8 cellular contexts compared by ENCODE assay signal in genomic region chr11:554428-554823, GRCh38. TPM values are rescaled to one million over a fixed set of nuclear protein-coding genes. Genes with fewer than 3 reads are reported as not detected.
DNase-seq lines count a peak whose midpoint lies in the region; ATAC-seq and TF ChIP-seq lines count a peak whose summit lies in the region.

No MANE protein-coding gene starts in this region.

- H3K9me3 ChIP-seq in heart right ventricle (no peaks in the 10 kb centered on the region), right lobe of liver (no peaks in the 10 kb centered on the region), vagina (no peaks in the 10 kb centered on the region)

- peaks cover 31 to 92% (median 76%) of the 10 kb centered on the region in 7 donors for H3K27me3 ChIP-seq in heart right ventricle
- H3K27me3 ChIP-seq in right lobe of liver, result no peaks in the 10 kb centered on the region
- peaks cover 14% of the 10 kb centered on the region for H3K27me3 ChIP-seq in vagina

- H3K4me3 Mint-ChIP-seq in activated T-helper 17 cell treated with anti-CD3 and anti-CD28 coated beads, Interleukin-2, amount 50 U/mL, for 72 hours, result peak overlapping the region; percentile 17

- H3K27ac Mint-ChIP-seq in activated T-helper 17 cell treated with anti-CD3 and anti-CD28 coated beads, Interleukin-2, amount 50 U/mL, for 72 hours, result no peak overlapping the region

- TF ChIP-seq CTCF in heart right ventricle (IDR thresholded peaks at IDR 0.05) (no peak), right lobe of liver (IDR thresholded peaks at IDR 0.05) (no peak), vagina (IDR thresholded peaks at IDR 0.05) (no peak)

- H3K27ac ChIP-seq in heart right ventricle, result no peak overlapping the region
- H3K27ac ChIP-seq in right lobe of liver, result no peak overlapping the region
- no peak overlapping the region for H3K27ac ChIP-seq in vagina

- H3K4me3 ChIP-seq in heart right ventricle (peak overlapping the region in 7 of 10 donors; percentile 11 to 44 (median 25)), right lobe of liver (peak overlapping the region; percentile 16 to 33 (median 26)), vagina (peak overlapping the region; percentile 30 to 32)

- no peak for ATAC-seq in heart right ventricle
- no peak for ATAC-seq in Right ventricle myocardium superior (ENCODE audit: poor library complexity)
- no peak for ATAC-seq in activated T-helper 17 cell treated with anti-CD3 and anti-CD28 coated beads, Interleukin-2, amount 50 U/mL, for 72 hours (replicated peaks)
- ATAC-seq in right lobe of liver, result peak in 2 of 4 donors; percentile 1 to 2
- no peak for ATAC-seq in GM18505 (IDR thresholded peaks at IDR 0.05; ENCODE audit: unreplicated experiment)

- H3K4me1 Mint-ChIP-seq in activated T-helper 17 cell treated with anti-CD3 and anti-CD28 coated beads, Interleukin-2, amount 50 U/mL, for 72 hours, result no peaks in the 10 kb centered on the region

- H3K4me1 ChIP-seq in heart right ventricle, result peaks cover 3 to 18% (median 13%) of the 10 kb centered on the region in 9 donors
- H3K4me1 ChIP-seq in right lobe of liver, result peaks cover 0 to 14% (median 2%) of the 10 kb centered on the region in 4 donors
- H3K4me1 ChIP-seq in vagina, result peaks cover 20% of the 10 kb centered on the region

- no peaks in the 10 kb centered on the region for H3K36me3 Mint-ChIP-seq in activated T-helper 17 cell treated with anti-CD3 and anti-CD28 coated beads, Interleukin-2, amount 50 U/mL, for 72 hours (ENCODE audit: low read depth)

- intact Hi-C loops in heart right ventricle (cut with DNase I), result loop anchor here in 4 of 10 donors (2.0 to 5.0 kb wide), 3 partner anchors 168 to 174 kb away; no protein-coding TSS in a partner anchor
- intact Hi-C loops in Right ventricle myocardium superior (cut with DNase I), result loop anchor here (10.0 kb wide), 1 partner anchor 170 kb away; no protein-coding TSS in a partner anchor
- intact Hi-C loops in right lobe of liver (cut with DNase I), result loop anchor here in 1 of 2 donors (10.0 kb wide), 1 partner anchor 200 kb away; no protein-coding TSS in a partner anchor
- intact Hi-C loops in vagina (cut with DNase I), result loop anchor here (10.0 kb wide), 1 partner anchor 170 kb away; no protein-coding TSS in a partner anchor

- no peaks in the 10 kb centered on the region for H3K9me3 Mint-ChIP-seq in activated T-helper 17 cell treated with anti-CD3 and anti-CD28 coated beads, Interleukin-2, amount 50 U/mL, for 72 hours

- WGBS in heart right ventricle, 2 donors, result 22 to 23% methylated on average over 21 of the region's 21 CpGs
- WGBS in right lobe of liver (ENCODE audit: insufficient coverage, low coverage, low lambda C conversion rate, missing lambda C conversion rate), result no CpG with 5 or more reads among the region's 21 CpGs

- H3K36me3 ChIP-seq in heart right ventricle (no peaks in the 10 kb centered on the region), right lobe of liver (no peaks in the 10 kb centered on the region), vagina (no peaks in the 10 kb centered on the region)

- DNase-seq in heart right ventricle (no peak), Right ventricle myocardium superior (no peak), right lobe of liver (peak in 1 of 3 donors; percentile 22), vagina (ENCODE audit: extremely low spot score in 2 of 2) (no peak), NCI-H226 (no peak), DMS 273 treated with DMSO at 0.1 percent for 48 hours (lab: John Stamatoyannopoulos, UW) (no peak)

- TF ChIP-seq POLR2A in right lobe of liver (IDR thresholded peaks at IDR 0.05), result no peak
- TF ChIP-seq POLR2A in vagina (IDR thresholded peaks at IDR 0.05), result no peak
- TF ChIP-seq POLR2A in GM18505 (IDR thresholded peaks at IDR 0.05; ENCODE audit: borderline replicate concordance, extremely low read depth, insufficient read depth, insufficient read length), result no peak

- H3K27me3 Mint-ChIP-seq in activated T-helper 17 cell treated with anti-CD3 and anti-CD28 coated beads, Interleukin-2, amount 50 U/mL, for 72 hours, result no peaks in the 10 kb centered on the region

RNA-seq across cellular contexts. Expression of gene LMNTD2, which starts 6.1 kb away (rescaled TPM):
- total RNA-seq in heart right ventricle (under 1 TPM in 8 of 10 donors, not detected in 2; 0.30 to 0.72 (median 0.45) TPM), Right ventricle myocardium superior (0.22 TPM), right lobe of liver (10 to 100 TPM in 1 of 6 experiments, 1 to 10 TPM in 5; 4.7 to 14.7 (median 7.9) TPM), vagina (1.7 TPM)
- 1 to 10 TPM in 1 of 2 donors, under 1 TPM in 1; 0.41 to 1.4 TPM for polyA plus RNA-seq in heart right ventricle
- total RNA-seq in activated T-helper 17 cell treated with anti-CD3 and anti-CD28 coated beads, Interleukin-2, amount 50 U/mL, for 72 hours, result 1 to 10 TPM; 2.7 to 6.6 TPM

RNA-seq across cellular contexts. Expression of gene RASSF7, which starts 6.3 kb away (rescaled TPM):
- total RNA-seq in heart right ventricle, result 1 to 10 TPM in 9 of 10 donors, under 1 TPM in 1; 0.96 to 4.0 (median 2.1) TPM
- polyA plus RNA-seq in heart right ventricle, result 10 to 100 TPM in 1 of 2 donors, 1 to 10 TPM in 1; 6.9 to 14.2 TPM
- 4.4 TPM for total RNA-seq in Right ventricle myocardium superior
- total RNA-seq in activated T-helper 17 cell treated with anti-CD3 and anti-CD28 coated beads, Interleukin-2, amount 50 U/mL, for 72 hours, result 10 to 100 TPM; 22.7 to 37.7 TPM
- total RNA-seq in right lobe of liver, result 10 to 100 TPM; 20.5 to 61.1 (median 39.5) TPM
- 14.7 TPM for total RNA-seq in vagina

RNA-seq across cellular contexts. Expression of gene LRRC56, which starts 17.1 kb away (rescaled TPM):
- total RNA-seq in heart right ventricle (under 1 TPM in 8 of 10 donors, not detected in 2; 0.13 to 0.49 (median 0.19) TPM), Right ventricle myocardium superior (0.13 TPM), right lobe of liver (1 to 10 TPM in 1 of 6 experiments, under 1 TPM in 4, not detected in 1; 0.12 to 1.1 (median 0.71) TPM), vagina (0.49 TPM)
- under 1 TPM; 0.26 to 0.37 TPM for polyA plus RNA-seq in heart right ventricle
- total RNA-seq in activated T-helper 17 cell treated with anti-CD3 and anti-CD28 coated beads, Interleukin-2, amount 50 U/mL, for 72 hours, result 1 to 10 TPM; 1.1 to 4.4 TPM

RNA-seq across cellular contexts. Expression of gene HRAS, which starts 19.1 kb away (rescaled TPM):
- total RNA-seq in heart right ventricle, result 10 to 100 TPM; 44.7 to 61.1 (median 54.5) TPM
- 100 to 1,000 TPM; 107 to 132 TPM for polyA plus RNA-seq in heart right ventricle
- 60.5 TPM for total RNA-seq in Right ventricle myocardium superior
- total RNA-seq in activated T-helper 17 cell treated with anti-CD3 and anti-CD28 coated beads, Interleukin-2, amount 50 U/mL, for 72 hours, result 10 to 100 TPM; 29.5 to 73.2 TPM
- 10 to 100 TPM in 5 of 6 experiments, 1 to 10 TPM in 1; 7.6 to 20.9 (median 14.8) TPM for total RNA-seq in right lobe of liver
- 53.5 TPM for total RNA-seq in vagina

RNA-seq across cellular contexts. Expression of gene PHRF1, which starts 21.8 kb away (rescaled TPM):
- 10 to 100 TPM; 14.7 to 23.0 (median 18.5) TPM for total RNA-seq in heart right ventricle
- 10 to 100 TPM; 10.5 to 19.1 TPM for polyA plus RNA-seq in heart right ventricle
- 16.5 TPM for total RNA-seq in Right ventricle myocardium superior
- 10 to 100 TPM; 37.8 to 55.6 TPM for total RNA-seq in activated T-helper 17 cell treated with anti-CD3 and anti-CD28 coated beads, Interleukin-2, amount 50 U/mL, for 72 hours
- total RNA-seq in right lobe of liver, result 10 to 100 TPM; 15.4 to 21.9 (median 20.3) TPM
- 26.0 TPM for total RNA-seq in vagina
